1 cellular context compared by ENCODE assay signal in the genomic region with DNA sequence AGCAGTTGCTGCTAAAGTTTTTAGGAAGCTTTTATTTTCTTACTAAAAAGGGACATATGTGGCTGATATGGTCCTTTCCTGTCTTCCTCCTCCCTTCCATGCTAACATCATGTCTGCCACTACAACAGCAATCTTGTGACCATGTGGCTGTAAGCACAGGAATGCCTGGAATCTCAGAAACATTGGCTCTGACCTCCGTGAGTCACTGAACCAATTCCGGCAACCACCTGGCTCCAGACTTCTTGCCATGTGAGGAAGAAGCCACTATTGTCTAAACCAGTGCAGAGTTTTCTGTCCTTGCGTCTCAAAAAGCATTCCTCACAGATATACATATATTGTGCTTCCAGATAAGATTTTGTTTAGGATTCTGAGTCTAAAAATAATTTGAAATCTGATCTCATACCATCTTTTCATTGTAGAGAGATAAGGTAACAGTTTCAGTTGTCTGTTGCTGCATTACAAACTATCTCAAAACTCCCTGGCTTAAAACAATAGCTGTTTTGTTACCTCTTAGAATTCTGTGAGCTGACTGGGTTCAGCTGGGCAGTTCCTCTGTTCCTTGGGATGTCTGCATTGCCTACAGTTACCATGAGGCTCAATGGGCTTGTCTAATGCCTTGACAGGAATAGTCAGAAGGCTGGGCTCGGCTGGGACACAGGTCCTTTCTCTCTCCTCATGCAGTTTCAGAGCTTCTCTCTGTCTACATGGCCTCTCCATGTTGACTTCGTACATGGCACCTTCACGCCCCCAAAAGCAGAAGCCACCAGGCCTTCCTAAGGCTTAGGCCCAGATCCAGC.
TF ChIP-seq lines count a peak whose summit lies in the region.

No MANE protein-coding gene starts in this region.

TF ChIP-seq in GM23338, 12 proteins besides CTCF, POLR2A, EP300 and RAD21 (continued from another document):
- TF ChIP-seq, protein P1, sequence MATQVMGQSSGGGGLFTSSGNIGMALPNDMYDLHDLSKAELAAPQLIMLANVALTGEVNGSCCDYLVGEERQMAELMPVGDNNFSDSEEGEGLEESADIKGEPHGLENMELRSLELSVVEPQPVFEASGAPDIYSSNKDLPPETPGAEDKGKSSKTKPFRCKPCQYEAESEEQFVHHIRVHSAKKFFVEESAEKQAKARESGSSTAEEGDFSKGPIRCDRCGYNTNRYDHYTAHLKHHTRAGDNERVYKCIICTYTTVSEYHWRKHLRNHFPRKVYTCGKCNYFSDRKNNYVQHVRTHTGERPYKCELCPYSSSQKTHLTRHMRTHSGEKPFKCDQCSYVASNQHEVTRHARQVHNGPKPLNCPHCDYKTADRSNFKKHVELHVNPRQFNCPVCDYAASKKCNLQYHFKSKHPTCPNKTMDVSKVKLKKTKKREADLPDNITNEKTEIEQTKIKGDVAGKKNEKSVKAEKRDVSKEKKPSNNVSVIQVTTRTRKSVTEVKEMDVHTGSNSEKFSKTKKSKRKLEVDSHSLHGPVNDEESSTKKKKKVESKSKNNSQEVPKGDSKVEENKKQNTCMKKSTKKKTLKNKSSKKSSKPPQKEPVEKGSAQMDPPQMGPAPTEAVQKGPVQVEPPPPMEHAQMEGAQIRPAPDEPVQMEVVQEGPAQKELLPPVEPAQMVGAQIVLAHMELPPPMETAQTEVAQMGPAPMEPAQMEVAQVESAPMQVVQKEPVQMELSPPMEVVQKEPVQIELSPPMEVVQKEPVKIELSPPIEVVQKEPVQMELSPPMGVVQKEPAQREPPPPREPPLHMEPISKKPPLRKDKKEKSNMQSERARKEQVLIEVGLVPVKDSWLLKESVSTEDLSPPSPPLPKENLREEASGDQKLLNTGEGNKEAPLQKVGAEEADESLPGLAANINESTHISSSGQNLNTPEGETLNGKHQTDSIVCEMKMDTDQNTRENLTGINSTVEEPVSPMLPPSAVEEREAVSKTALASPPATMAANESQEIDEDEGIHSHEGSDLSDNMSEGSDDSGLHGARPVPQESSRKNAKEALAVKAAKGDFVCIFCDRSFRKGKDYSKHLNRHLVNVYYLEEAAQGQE (IDR thresholded peaks at IDR 0.05; ENCODE audit: unreplicated experiment): no peak
- TF ChIP-seq EZH2 (IDR thresholded peaks at IDR 0.05; ENCODE audit: low read depth, unreplicated experiment): no peak
- TF ChIP-seq, protein P2, sequence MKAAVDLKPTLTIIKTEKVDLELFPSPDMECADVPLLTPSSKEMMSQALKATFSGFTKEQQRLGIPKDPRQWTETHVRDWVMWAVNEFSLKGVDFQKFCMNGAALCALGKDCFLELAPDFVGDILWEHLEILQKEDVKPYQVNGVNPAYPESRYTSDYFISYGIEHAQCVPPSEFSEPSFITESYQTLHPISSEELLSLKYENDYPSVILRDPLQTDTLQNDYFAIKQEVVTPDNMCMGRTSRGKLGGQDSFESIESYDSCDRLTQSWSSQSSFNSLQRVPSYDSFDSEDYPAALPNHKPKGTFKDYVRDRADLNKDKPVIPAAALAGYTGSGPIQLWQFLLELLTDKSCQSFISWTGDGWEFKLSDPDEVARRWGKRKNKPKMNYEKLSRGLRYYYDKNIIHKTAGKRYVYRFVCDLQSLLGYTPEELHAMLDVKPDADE (IDR thresholded peaks at IDR 0.05): no peak
- TF ChIP-seq ZNF331 (CRISPR knock-in tag; IDR thresholded peaks at IDR 0.05; ENCODE audit: low read depth): peak; percentile 84
- TF ChIP-seq, protein P3, sequence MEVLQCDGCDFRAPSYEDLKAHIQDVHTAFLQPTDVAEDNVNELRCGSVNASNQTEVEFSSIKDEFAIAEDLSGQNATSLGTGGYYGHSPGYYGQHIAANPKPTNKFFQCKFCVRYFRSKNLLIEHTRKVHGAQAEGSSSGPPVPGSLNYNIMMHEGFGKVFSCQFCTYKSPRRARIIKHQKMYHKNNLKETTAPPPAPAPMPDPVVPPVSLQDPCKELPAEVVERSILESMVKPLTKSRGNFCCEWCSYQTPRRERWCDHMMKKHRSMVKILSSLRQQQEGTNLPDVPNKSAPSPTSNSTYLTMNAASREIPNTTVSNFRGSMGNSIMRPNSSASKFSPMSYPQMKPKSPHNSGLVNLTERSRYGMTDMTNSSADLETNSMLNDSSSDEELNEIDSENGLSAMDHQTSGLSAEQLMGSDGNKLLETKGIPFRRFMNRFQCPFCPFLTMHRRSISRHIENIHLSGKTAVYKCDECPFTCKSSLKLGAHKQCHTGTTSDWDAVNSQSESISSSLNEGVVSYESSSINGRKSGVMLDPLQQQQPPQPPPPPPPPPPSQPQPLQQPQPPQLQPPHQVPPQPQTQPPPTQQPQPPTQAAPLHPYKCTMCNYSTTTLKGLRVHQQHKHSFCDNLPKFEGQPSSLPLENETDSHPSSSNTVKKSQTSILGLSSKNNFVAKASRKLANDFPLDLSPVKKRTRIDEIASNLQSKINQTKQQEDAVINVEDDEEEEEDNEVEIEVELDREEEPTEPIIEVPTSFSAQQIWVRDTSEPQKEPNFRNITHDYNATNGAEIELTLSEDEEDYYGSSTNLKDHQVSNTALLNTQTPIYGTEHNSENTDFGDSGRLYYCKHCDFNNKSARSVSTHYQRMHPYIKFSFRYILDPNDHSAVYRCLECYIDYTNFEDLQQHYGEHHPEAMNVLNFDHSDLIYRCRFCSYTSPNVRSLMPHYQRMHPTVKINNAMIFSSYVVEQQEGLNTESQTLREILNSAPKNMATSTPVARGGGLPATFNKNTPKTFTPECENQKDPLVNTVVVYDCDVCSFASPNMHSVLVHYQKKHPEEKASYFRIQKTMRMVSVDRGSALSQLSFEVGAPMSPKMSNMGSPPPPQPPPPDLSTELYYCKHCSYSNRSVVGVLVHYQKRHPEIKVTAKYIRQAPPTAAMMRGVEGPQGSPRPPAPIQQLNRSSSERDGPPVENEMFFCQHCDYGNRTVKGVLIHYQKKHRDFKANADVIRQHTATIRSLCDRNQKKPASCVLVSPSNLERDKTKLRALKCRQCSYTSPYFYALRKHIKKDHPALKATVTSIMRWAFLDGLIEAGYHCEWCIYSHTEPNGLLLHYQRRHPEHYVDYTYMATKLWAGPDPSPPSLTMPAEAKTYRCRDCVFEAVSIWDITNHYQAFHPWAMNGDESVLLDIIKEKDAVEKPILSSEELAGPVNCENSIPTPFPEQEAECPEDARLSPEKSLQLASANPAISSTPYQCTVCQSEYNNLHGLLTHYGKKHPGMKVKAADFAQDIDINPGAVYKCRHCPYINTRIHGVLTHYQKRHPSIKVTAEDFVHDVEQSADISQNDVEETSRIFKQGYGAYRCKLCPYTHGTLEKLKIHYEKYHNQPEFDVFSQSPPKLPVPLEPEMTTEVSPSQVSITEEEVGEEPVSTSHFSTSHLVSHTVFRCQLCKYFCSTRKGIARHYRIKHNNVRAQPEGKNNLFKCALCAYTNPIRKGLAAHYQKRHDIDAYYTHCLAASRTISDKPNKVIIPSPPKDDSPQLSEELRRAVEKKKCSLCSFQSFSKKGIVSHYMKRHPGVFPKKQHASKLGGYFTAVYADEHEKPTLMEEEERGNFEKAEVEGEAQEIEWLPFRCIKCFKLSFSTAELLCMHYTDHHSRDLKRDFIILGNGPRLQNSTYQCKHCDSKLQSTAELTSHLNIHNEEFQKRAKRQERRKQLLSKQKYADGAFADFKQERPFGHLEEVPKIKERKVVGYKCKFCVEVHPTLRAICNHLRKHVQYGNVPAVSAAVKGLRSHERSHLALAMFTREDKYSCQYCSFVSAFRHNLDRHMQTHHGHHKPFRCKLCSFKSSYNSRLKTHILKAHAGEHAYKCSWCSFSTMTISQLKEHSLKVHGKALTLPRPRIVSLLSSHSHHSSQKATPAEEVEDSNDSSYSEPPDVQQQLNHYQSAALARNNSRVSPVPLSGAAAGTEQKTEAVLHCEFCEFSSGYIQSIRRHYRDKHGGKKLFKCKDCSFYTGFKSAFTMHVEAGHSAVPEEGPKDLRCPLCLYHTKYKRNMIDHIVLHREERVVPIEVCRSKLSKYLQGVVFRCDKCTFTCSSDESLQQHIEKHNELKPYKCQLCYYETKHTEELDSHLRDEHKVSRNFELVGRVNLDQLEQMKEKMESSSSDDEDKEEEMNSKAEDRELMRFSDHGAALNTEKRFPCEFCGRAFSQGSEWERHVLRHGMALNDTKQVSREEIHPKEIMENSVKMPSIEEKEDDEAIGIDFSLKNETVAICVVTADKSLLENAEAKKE (CRISPR knock-in tag; IDR thresholded peaks at IDR 0.05): no peak
